21 cellular contexts compared by ENCODE assay signal in the genomic region with DNA sequence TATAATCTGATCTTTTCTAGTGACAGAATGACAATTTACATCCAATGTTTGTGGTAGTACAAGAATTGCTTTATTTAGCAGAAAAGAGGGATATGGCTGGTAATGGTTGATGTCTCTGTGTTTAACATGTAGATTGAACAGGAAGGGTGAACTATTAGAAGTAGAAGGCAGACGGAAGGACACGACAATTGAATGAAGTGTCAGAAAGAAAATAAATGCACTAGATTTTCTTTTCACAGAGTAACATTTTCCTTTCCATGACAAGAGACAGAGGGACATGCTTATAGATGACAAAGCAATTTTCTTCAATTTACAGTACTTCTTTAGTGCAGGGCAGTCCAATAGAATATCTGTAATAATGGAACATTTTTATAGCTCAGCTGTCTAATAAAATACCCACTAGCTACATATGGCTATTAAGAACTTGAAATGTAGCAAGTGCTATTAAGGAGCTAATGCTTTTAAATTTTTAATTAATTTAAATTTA. TPM values are rescaled to one million over a fixed set of nuclear protein-coding genes. Genes with fewer than 3 reads are reported as not detected.
A peak's percentile ranks its signal among the peaks of the same experiment; 100 is the strongest.
DNase-seq lines count a peak whose midpoint lies in the region; ATAC-seq and TF ChIP-seq lines count a peak whose summit lies in the region.
"Had no signal": no experiment of that assay in that cellular context is flagged by ENCODE, and none has a peak within 500 bp of the region (broad histone marks: within the 10 kb centered on the region; RNA-seq: fewer than 3 reads in every experiment).

No MANE protein-coding gene starts in this region.

- peak overlapping the region; percentile 28 for H2AFZ ChIP-seq in GM23248
- peak overlapping the region; percentile 36 for H2AFZ ChIP-seq in osteoblast (ENCODE audit: low read length)
- H2AFZ ChIP-seq: parathyroid adenoma had no signal

- H3K27me3 ChIP-seq in GM23248 (replicated peaks; ENCODE audit: insufficient read depth) (no peaks in the 10 kb centered on the region), osteoblast (ENCODE audit: insufficient read depth, low read length) (no peaks in the 10 kb centered on the region)
- H3K27me3 ChIP-seq in CD4-positive, alpha-beta memory T cell (ENCODE audit: insufficient read depth, low read length), result no peaks in the 10 kb centered on the region
- H3K27me3 ChIP-seq: vagina had no signal

- ATAC-seq in activated CD4-positive, alpha-beta T cell treated with anti-CD3 and anti-CD28 coated beads for 36 hours, result no peak
- ATAC-seq in activated naive CD8-positive, alpha-beta T cell treated with anti-CD3 and anti-CD28 coated beads, Interleukin-2, amount 10 ng/mL, durations not matched to agents 7 days and 5 days (ENCODE audit: low read depth), result no peak
- ATAC-seq in GM19452 (IDR thresholded peaks at IDR 0.05; ENCODE audit: unreplicated experiment), result no peak

- peak overlapping the region; percentile 12 for H3K27ac Mint-ChIP-seq in activated CD4-positive, alpha-beta T cell treated with anti-CD3 and anti-CD28 coated beads for 36 hours
- peak overlapping the region; percentile 7 for H3K27ac Mint-ChIP-seq in activated naive CD8-positive, alpha-beta T cell treated with anti-CD3 and anti-CD28 coated beads, Interleukin-2, amount 10 ng/mL, durations not matched to agents 7 days and 5 days
- H3K27ac Mint-ChIP-seq in CD4-positive, alpha-beta memory T cell, result peak overlapping the region in 3 of 7 donors; percentile 43 to 58 (median 43)
- H3K27ac Mint-ChIP-seq: endodermal cell, HFFc6 had no signal

- H4K20me1 ChIP-seq in GM23248 (ENCODE audit: insufficient read depth) (no peaks in the 10 kb centered on the region), osteoblast (ENCODE audit: insufficient read depth, low read length) (no peaks in the 10 kb centered on the region)

- peaks cover 66% of the 10 kb centered on the region for H3K4me1 Mint-ChIP-seq in activated CD4-positive, alpha-beta T cell treated with anti-CD3 and anti-CD28 coated beads for 36 hours
- peaks cover 55% of the 10 kb centered on the region for H3K4me1 Mint-ChIP-seq in activated naive CD8-positive, alpha-beta T cell treated with anti-CD3 and anti-CD28 coated beads, Interleukin-2, amount 10 ng/mL, durations not matched to agents 7 days and 5 days
- peaks cover 37 to 71% (median 50%) of the 10 kb centered on the region in 4 donors for H3K4me1 Mint-ChIP-seq in CD4-positive, alpha-beta memory T cell
- H3K4me1 Mint-ChIP-seq: endodermal cell had no signal

- intact Hi-C loops in activated CD4-positive, alpha-beta T cell treated with anti-CD3 and anti-CD28 coated beads for 36 hours (cut with DNase I, micrococcal nuclease), result no loop called here
- intact Hi-C loops in CD4-positive, alpha-beta memory T cell (cut with micrococcal nuclease), result loop anchor here (1.0 to 2.0 kb wide), 3 partner anchors 9 to 15 kb away; no protein-coding TSS in a partner anchor

- no peaks in the 10 kb centered on the region for H3K9me3 ChIP-seq in GM23248 (ENCODE audit: low read depth)
- H3K9me3 ChIP-seq in osteoblast (ENCODE audit: low read depth, low read length), result no peaks in the 10 kb centered on the region
- H3K9me3 ChIP-seq in CD4-positive, alpha-beta memory T cell (ENCODE audit: control insufficient read depth in 1 of 2, low read length in 2 of 2), result no peaks in the 10 kb centered on the region
- H3K9me3 ChIP-seq: vagina had no signal

- H3F3A ChIP-seq in GM23248 (ENCODE audit: insufficient read depth), result peaks cover 12% of the 10 kb centered on the region

- H3K27me3 Mint-ChIP-seq in activated CD4-positive, alpha-beta T cell treated with anti-CD3 and anti-CD28 coated beads for 36 hours, result no peaks in the 10 kb centered on the region
- H3K27me3 Mint-ChIP-seq in activated naive CD8-positive, alpha-beta T cell treated with anti-CD3 and anti-CD28 coated beads, Interleukin-2, amount 10 ng/mL, durations not matched to agents 7 days and 5 days, result no peaks in the 10 kb centered on the region
- H3K27me3 Mint-ChIP-seq in CD4-positive, alpha-beta memory T cell, result no peaks in the 10 kb centered on the region
- H3K27me3 Mint-ChIP-seq: stimulated activated naive B cell treated with anti-CD40 and anti-IgM and Interleukin-4, amounts not matched to agents 10 μg/mL and 1 μg/mL and 100 μg/mL, for 72 hours had no signal

- in situ Hi-C loops in GM23248 (cut with MboI), result no loop called here

- H3K36me3 Mint-ChIP-seq in activated CD4-positive, alpha-beta T cell treated with anti-CD3 and anti-CD28 coated beads for 36 hours (ENCODE audit: low read depth), result peaks cover 1% of the 10 kb centered on the region
- no peaks in the 10 kb centered on the region for H3K36me3 Mint-ChIP-seq in activated naive CD8-positive, alpha-beta T cell treated with anti-CD3 and anti-CD28 coated beads, Interleukin-2, amount 10 ng/mL, durations not matched to agents 7 days and 5 days
- H3K36me3 Mint-ChIP-seq in CD4-positive, alpha-beta memory T cell, result no peaks in the 10 kb centered on the region
- H3K36me3 Mint-ChIP-seq: stimulated activated naive B cell treated with anti-CD40 and anti-IgM and Interleukin-4, amounts not matched to agents 10 μg/mL and 1 μg/mL and 100 μg/mL, for 72 hours had no signal

- no peak overlapping the region for H3K4me3 Mint-ChIP-seq in activated CD4-positive, alpha-beta T cell treated with anti-CD3 and anti-CD28 coated beads for 36 hours
- H3K4me3 Mint-ChIP-seq in activated naive CD8-positive, alpha-beta T cell treated with anti-CD3 and anti-CD28 coated beads, Interleukin-2, amount 10 ng/mL, durations not matched to agents 7 days and 5 days, result peak overlapping the region; percentile 11
- H3K4me3 Mint-ChIP-seq in CD4-positive, alpha-beta memory T cell, result peak overlapping the region in 3 of 8 donors; percentile 13 to 49 (median 23)
- H3K4me3 Mint-ChIP-seq: endodermal cell, HFFc6 had no signal

- WGBS in GM23248 (ENCODE audit: low coverage in 1 of 2, low lambda C conversion rate in 2 of 2, missing lambda C conversion rate in 2 of 2), 2 experiments, result 74% methylated on average over 2 of the region's 2 CpGs

- TF ChIP-seq CTCF in osteoblast (IDR thresholded peaks at IDR 0.05; ENCODE audit: extremely low read depth, low read depth, low read length), result no peak

- no peak for DNase-seq in activated CD4-positive, alpha-beta T cell treated with anti-CD3 and anti-CD28 coated beads for 36 hours
- DNase-seq in activated CD4-positive, alpha-beta T cell treated with anti-CD3 and anti-CD28 coated beads, Interleukin-2, amount 50 U/mL, for 4 hours, result no peak
- DNase-seq in GM23248, result no peak
- DNase-seq in activated naive CD8-positive, alpha-beta T cell treated with anti-CD3 and anti-CD28 coated beads, Interleukin-2, amount 10 ng/mL, durations not matched to agents 7 days and 5 days, result no peak
- DNase-seq in osteoblast (ENCODE audit: insufficient read length, low spot score, missing footprints), result no peak
- no peak for DNase-seq in CD4-positive, alpha-beta memory T cell
- no peak for DNase-seq in stimulated activated CD8-positive, alpha-beta memory T cell treated with anti-CD3 and anti-CD28 coated beads, Interleukin-4, amount 100 ng/mL, for 48 hours
- DNase-seq: activated CD4-positive, alpha-beta T cell treated with anti-CD3 and anti-CD28 coated beads for 4 hours; activated gamma-delta T cell treated with Interleukin-2 at 50 U/mL for 16 hours; central memory CD4-positive, alpha-beta T cell; endodermal cell; HFFc6; MM.1S; NCI-H2029; NCI-H510A treated with DMSO at 0.1 percent for 48 hours; SHP77 treated with DMSO at 0.1 percent for 48 hours; stimulated activated naive B cell treated with anti-CD40 and anti-IgM and Interleukin-4, amounts not matched to agents 10 μg/mL and 1 μg/mL and 100 μg/mL, for 72 hours; T-helper 9 cell had no signal

- H3K4me3 ChIP-seq in GM23248, result no peak overlapping the region
- H3K4me3 ChIP-seq in osteoblast (ENCODE audit: insufficient read depth, low read length), result no peak overlapping the region
- H3K4me3 ChIP-seq in CD4-positive, alpha-beta memory T cell (ENCODE audit: low read length in 2 of 2), result no peak overlapping the region
- H3K4me3 ChIP-seq: vagina had no signal

- no peaks in the 10 kb centered on the region for H3K9me2 ChIP-seq in GM23248 (ENCODE audit: insufficient read depth)

- POLR2A ChIA-PET in activated CD4-positive, alpha-beta T cell treated with anti-CD3 and anti-CD28 coated beads for 36 hours (lab: Charles Lee), result no interaction called here
- POLR2A ChIA-PET in activated naive CD8-positive, alpha-beta T cell treated with anti-CD3 and anti-CD28 coated beads, Interleukin-2, amount 10 ng/mL, durations not matched to agents 7 days and 5 days (lab: Charles Lee), result interaction anchor here (0.5 to 3.5 kb wide), 7 partner anchors 15 to 50 kb away, joined by 3 to 29 read pairs (median 5); no protein-coding TSS in a partner anchor
- POLR2A ChIA-PET in CD4-positive, alpha-beta memory T cell (lab: Charles Lee; ENCODE audit: partially characterized antibody), result interaction anchor here (0.9 to 4.4 kb wide), 11 partner anchors 10 to 61 kb away, joined by 3 to 23 read pairs (median 5); a partner anchor contains a TSS

- H3K9ac ChIP-seq in GM23248, result no peak overlapping the region
- H3K9ac ChIP-seq: parathyroid adenoma had no signal

- CTCF ChIA-PET in activated CD4-positive, alpha-beta T cell treated with anti-CD3 and anti-CD28 coated beads for 36 hours (lab: Charles Lee), result interaction anchor here (0.9 to 1.6 kb wide), 7 partner anchors 9 to 24 kb away, joined by 3 to 4 read pairs (median 3); no protein-coding TSS in a partner anchor
- CTCF ChIA-PET in CD4-positive, alpha-beta memory T cell (lab: Charles Lee; ENCODE audit: partially characterized antibody), result interaction anchor here (0.7 to 2.8 kb wide), 2 partner anchors 24 to 36 kb away, joined by 3 to 7 read pairs; no protein-coding TSS in a partner anchor

- no peak overlapping the region for H3K27ac ChIP-seq in GM23248
- H3K27ac ChIP-seq in osteoblast (ENCODE audit: low read depth, low read length), result no peak overlapping the region
- no peak overlapping the region for H3K27ac ChIP-seq in CD4-positive, alpha-beta memory T cell (ENCODE audit: low read depth, low read length)
- H3K27ac ChIP-seq: parathyroid adenoma, vagina had no signal

- H3K79me2 ChIP-seq in GM23248 (ENCODE audit: insufficient read depth) (no peaks in the 10 kb centered on the region), osteoblast (ENCODE audit: insufficient read depth, low read length) (no peaks in the 10 kb centered on the region)
- H3K79me2 ChIP-seq: parathyroid adenoma had no signal

- no peaks in the 10 kb centered on the region for H3K36me3 ChIP-seq in GM23248 (ENCODE audit: low read depth)
- no peaks in the 10 kb centered on the region for H3K36me3 ChIP-seq in osteoblast (ENCODE audit: insufficient read depth, low read length)
- H3K36me3 ChIP-seq in CD4-positive, alpha-beta memory T cell (ENCODE audit: insufficient read depth, low read length), result no peaks in the 10 kb centered on the region
- H3K36me3 ChIP-seq: vagina had no signal

- no peak overlapping the region for H3K4me2 ChIP-seq in GM23248 (ENCODE audit: unreplicated experiment)
- no peak overlapping the region for H3K4me2 ChIP-seq in osteoblast (ENCODE audit: insufficient read depth, low read length)

- H3K4me1 ChIP-seq in GM23248 (ENCODE audit: insufficient read depth) (peaks cover 27% of the 10 kb centered on the region), osteoblast (ENCODE audit: insufficient read depth, low read length) (peaks cover 18% of the 10 kb centered on the region)
- peaks cover 50% of the 10 kb centered on the region for H3K4me1 ChIP-seq in CD4-positive, alpha-beta memory T cell (ENCODE audit: insufficient read depth, low read length)
- H3K4me1 ChIP-seq: parathyroid adenoma, vagina had no signal

- peaks cover 2% of the 10 kb centered on the region for H3K9me3 Mint-ChIP-seq in activated CD4-positive, alpha-beta T cell treated with anti-CD3 and anti-CD28 coated beads for 36 hours (ENCODE audit: low read depth)
- no peaks in the 10 kb centered on the region for H3K9me3 Mint-ChIP-seq in activated naive CD8-positive, alpha-beta T cell treated with anti-CD3 and anti-CD28 coated beads, Interleukin-2, amount 10 ng/mL, durations not matched to agents 7 days and 5 days
- peaks cover 0 to 2% (median 0%) of the 10 kb centered on the region in 8 donors for H3K9me3 Mint-ChIP-seq in CD4-positive, alpha-beta memory T cell
- H3K9me3 Mint-ChIP-seq: HFFc6 had no signal

RNA-seq across cellular contexts. Expression of a gene that starts 48.9 kb away (rescaled TPM):
- total RNA-seq in activated CD4-positive, alpha-beta T cell treated with anti-CD3 and anti-CD28 coated beads for 36 hours, result 100 to 1,000 TPM; 317 to 481 TPM
- 251 and 262 TPM in 2 replicates for total RNA-seq in GM23248 (2014; rRNA removed; shearing (Covaris generic))
- 81.7 and 89.5 TPM in 2 replicates for polyA plus RNA-seq in GM23248 (2016; fragmentation: Nextera tagmentation; extraction: Ambion mirVana)
- total RNA-seq in activated naive CD8-positive, alpha-beta T cell treated with anti-CD3 and anti-CD28 coated beads, Interleukin-2, amount 10 ng/mL, durations not matched to agents 7 days and 5 days, result 100 to 1,000 TPM; 446 to 447 TPM
- 483 and 545 TPM in 2 replicates for total RNA-seq in osteoblast
- 100 to 1,000 TPM; 420 to 430 TPM for total RNA-seq in CD4-positive, alpha-beta memory T cell
- 100 to 1,000 TPM; 289 to 302 TPM for polyA plus RNA-seq in CD4-positive, alpha-beta memory T cell
